ENCODE assay signal across 9 cellular contexts in genomic region chr6:133390168-133390567, GRCh38.
"Had no signal": no experiment of that assay in that cellular context is flagged by ENCODE, and none has a peak within 500 bp of the region (broad histone marks: within the 10 kb centered on the region; RNA-seq: fewer than 3 reads in every experiment).

No MANE protein-coding gene starts in this region.

- H3K4me3 ChIP-seq: GM23248, GM23338, HAP-1 had no signal

- H3K4me3 Mint-ChIP-seq: GM23338, H9, HFFc6 had no signal

- ATAC-seq: GM23338, HCT116 had no signal

- H3K9me3 ChIP-seq: HAP-1 had no signal

- H3K9me3 Mint-ChIP-seq: GM23338, H9, HFFc6 had no signal

- H3K36me3 ChIP-seq: HAP-1 had no signal

- H3K9ac ChIP-seq: GM23248 had no signal

- DNase-seq: GM23248, GOT3, H7, H9, HCEC 1CT, HFFc6 had no signal

- H3K27ac Mint-ChIP-seq: H9, HFFc6 had no signal

- H3K4me2 ChIP-seq: GM23338 had no signal

- H3K27ac ChIP-seq: GM23248 had no signal
